11 cellular contexts compared by ENCODE assay signal in the genomic region with DNA sequence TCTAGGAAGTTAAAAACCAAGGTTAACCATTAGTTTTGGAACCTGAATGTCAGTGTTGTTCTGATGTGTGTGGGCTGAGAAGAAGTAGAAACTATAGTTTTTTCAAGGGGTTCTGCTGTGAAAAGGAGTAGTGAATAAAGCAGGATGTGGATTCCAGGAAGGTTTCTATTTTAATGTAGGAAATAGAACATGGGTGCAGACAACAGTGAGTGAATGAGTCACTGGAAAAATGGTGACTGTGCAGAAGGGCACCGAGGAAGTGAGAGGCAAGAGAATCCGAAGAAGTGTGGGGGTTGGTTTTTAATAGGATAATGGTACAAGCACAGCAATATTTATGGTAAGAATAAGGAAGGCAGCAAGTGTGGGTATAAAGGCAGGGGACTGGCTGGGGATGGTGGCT.
A peak's percentile ranks its signal among the peaks of the same experiment; 100 is the strongest.
DNase-seq lines count a peak whose midpoint lies in the region; ATAC-seq and TF ChIP-seq lines count a peak whose summit lies in the region.
"Had no signal": no experiment of that assay in that cellular context is flagged by ENCODE, and none has a peak within 500 bp of the region (broad histone marks: within the 10 kb centered on the region; RNA-seq: fewer than 3 reads in every experiment).

No MANE protein-coding gene starts in this region.

- H3K4me1 ChIP-seq in A673 (ENCODE audit: insufficient read depth, low read length, poor library complexity, severe bottlenecking) (peaks cover 12% of the 10 kb centered on the region), foreskin keratinocyte (peaks cover 9% of the 10 kb centered on the region), BE2C (no peaks in the 10 kb centered on the region)
- H3K4me1 ChIP-seq: SJCRH30 had no signal

- peak; percentile 90 for ATAC-seq in foreskin keratinocyte
- ATAC-seq in GM21576 (IDR thresholded peaks at IDR 0.05; ENCODE audit: unreplicated experiment): no peak

- intact Hi-C loops in A673 (cut with micrococcal nuclease; ENCODE audit: unreplicated experiment): no loop called here
- intact Hi-C loops in activated T-helper 1 cell treated with anti-CD3 and anti-CD28 coated beads, Interleukin-12 subunit alpha, Interleukin-12 subunit beta, Interleukin-2, Interleukin-4 antibody, amounts not matched to agents 30 ng/mL and 10 ng/mL and 1 ng/mL, durations not matched to agents 14 hours and 24 hours and 36 hours (cut with micrococcal nuclease): loop anchor here (1.0 to 10.0 kb wide), 9 partner anchors 13 to 1239 kb away; a partner anchor contains a TSS

- H3K27me3 ChIP-seq in A673 (replicated peaks; ENCODE audit: insufficient read depth, low read depth, low read length, poor library complexity) (no peaks in the 10 kb centered on the region), foreskin keratinocyte (no peaks in the 10 kb centered on the region), BE2C (no peaks in the 10 kb centered on the region)
- H3K27me3 ChIP-seq: SJCRH30 had no signal

- peak; percentile 24 for DNase-seq in A673 (ENCODE audit: low spot score)
- DNase-seq in HCEC 1CT: peak; percentile 71
- no peak for DNase-seq in activated T-helper 1 cell treated with anti-CD3 and anti-CD28 coated beads, Interleukin-12 subunit alpha, Interleukin-12 subunit beta, Interleukin-2, Interleukin-4 antibody, amounts not matched to agents 30 ng/mL and 10 ng/mL and 1 ng/mL, durations not matched to agents 14 hours and 24 hours and 36 hours (ENCODE audit: low spot score)
- peak in 1 of 2 donors; percentile 46 for DNase-seq in foreskin keratinocyte
- no peak for DNase-seq in NCI-H2029 treated with DMSO at 0.1 percent for 48 hours (lab: John Stamatoyannopoulos, UW)
- no peak for DNase-seq in NCI-H1436 treated with DMSO at 0.1 percent for 48 hours (lab: John Stamatoyannopoulos, UW)
- no peak for DNase-seq in BE2C
- DNase-seq: islet precursor cell, NCI-H2171, SJCRH30 had no signal

- POLR2A ChIA-PET in A673 (lab: Charles Lee; ENCODE audit: low non-redundant PET): no interaction called here

- H3K36me3 ChIP-seq in A673 (ENCODE audit: insufficient read depth, low read length, poor library complexity, severe bottlenecking) (peaks cover 31% of the 10 kb centered on the region), BE2C (peaks cover 12% of the 10 kb centered on the region)

- H3K4me3 Mint-ChIP-seq in activated T-helper 1 cell treated with anti-CD3 and anti-CD28 coated beads, Interleukin-12 subunit alpha, Interleukin-12 subunit beta, Interleukin-2, Interleukin-4 antibody, amounts not matched to agents 30 ng/mL and 10 ng/mL and 1 ng/mL, durations not matched to agents 14 hours and 24 hours and 36 hours: peak overlapping the region; percentile 45

- peaks cover 11% of the 10 kb centered on the region for H3K9me3 Mint-ChIP-seq in activated T-helper 1 cell treated with anti-CD3 and anti-CD28 coated beads, Interleukin-12 subunit alpha, Interleukin-12 subunit beta, Interleukin-2, Interleukin-4 antibody, amounts not matched to agents 30 ng/mL and 10 ng/mL and 1 ng/mL, durations not matched to agents 14 hours and 24 hours and 36 hours

- no peak overlapping the region for H3K4me3 ChIP-seq in A673 (ENCODE audit: low read depth, low read length, poor library complexity, severe bottlenecking)
- H3K4me3 ChIP-seq in BE2C (ENCODE audit: low read depth, low read length): no peak overlapping the region
- H3K4me3 ChIP-seq: SJCRH30 had no signal

- TF ChIP-seq CTCF in A673 (conservative IDR thresholded peaks at IDR 0.05; ENCODE audit: low read depth, low read length) (no peak), foreskin keratinocyte (conservative IDR thresholded peaks at IDR 0.05) (no peak), BE2C (IDR thresholded peaks at IDR 0.05; ENCODE audit: low read depth, low read length) (no peak)

- H3K27me3 Mint-ChIP-seq in activated T-helper 1 cell treated with anti-CD3 and anti-CD28 coated beads, Interleukin-12 subunit alpha, Interleukin-12 subunit beta, Interleukin-2, Interleukin-4 antibody, amounts not matched to agents 30 ng/mL and 10 ng/mL and 1 ng/mL, durations not matched to agents 14 hours and 24 hours and 36 hours (ENCODE audit: insufficient read depth): no peaks in the 10 kb centered on the region

- H3K4me1 Mint-ChIP-seq in activated T-helper 1 cell treated with anti-CD3 and anti-CD28 coated beads, Interleukin-12 subunit alpha, Interleukin-12 subunit beta, Interleukin-2, Interleukin-4 antibody, amounts not matched to agents 30 ng/mL and 10 ng/mL and 1 ng/mL, durations not matched to agents 14 hours and 24 hours and 36 hours (ENCODE audit: low read depth): peaks cover 38% of the 10 kb centered on the region

- BruUV-seq in A673 (replicated peaks; lab: Mats Ljungman, UMichigan): no TSS peak

- H3K27ac ChIP-seq in A673 (ENCODE audit: low read depth, low read length, poor library complexity, severe bottlenecking) (no peak overlapping the region), foreskin keratinocyte (peak overlapping the region; percentile 36)
- H3K27ac ChIP-seq: SJCRH30 had no signal

- H3K27ac Mint-ChIP-seq in activated T-helper 1 cell treated with anti-CD3 and anti-CD28 coated beads, Interleukin-12 subunit alpha, Interleukin-12 subunit beta, Interleukin-2, Interleukin-4 antibody, amounts not matched to agents 30 ng/mL and 10 ng/mL and 1 ng/mL, durations not matched to agents 14 hours and 24 hours and 36 hours: peak overlapping the region; percentile 95

- H3K36me3 Mint-ChIP-seq in activated T-helper 1 cell treated with anti-CD3 and anti-CD28 coated beads, Interleukin-12 subunit alpha, Interleukin-12 subunit beta, Interleukin-2, Interleukin-4 antibody, amounts not matched to agents 30 ng/mL and 10 ng/mL and 1 ng/mL, durations not matched to agents 14 hours and 24 hours and 36 hours (ENCODE audit: low read depth): peaks cover 38% of the 10 kb centered on the region

- H3K9me3 ChIP-seq in A673 (ENCODE audit: low read depth, low read length, poor library complexity, severe bottlenecking): no peaks in the 10 kb centered on the region
- no peaks in the 10 kb centered on the region for H3K9me3 ChIP-seq in BE2C
- H3K9me3 ChIP-seq: SJCRH30 had no signal

- CTCF ChIA-PET in A673 (lab: Charles Lee): no interaction called here

Comparison
In these comparisons a context has a peak if more than half of its experiments do, and no peak if none do; other contexts are left out.
1. DNase-seq: peak in A673 (single experiment) and HCEC 1CT (single experiment); none in activated T-helper 1 cell treated with anti-CD3 and anti-CD28 coated beads, Interleukin-12 subunit alpha, Interleukin-12 subunit beta, Interleukin-2, Interleukin-4 antibody, amounts not matched to agents 30 ng/mL and 10 ng/mL and 1 ng/mL, durations not matched to agents 14 hours and 24 hours and 36 hours (single experiment), NCI-H2029 treated with DMSO at 0.1 percent for 48 hours (single experiment), NCI-H1436 treated with DMSO at 0.1 percent for 48 hours (single experiment) and BE2C (single experiment).